Comparison of ENCODE assay signal across 11 cellular contexts in genomic region chr10:100847440-100847839, GRCh38.
DNase-seq lines count a peak whose midpoint lies in the region; ATAC-seq and TF ChIP-seq lines count a peak whose summit lies in the region.
"Had no signal": no experiment of that assay in that cellular context is flagged by ENCODE, and none has a peak within 500 bp of the region (broad histone marks: within the 10 kb centered on the region; RNA-seq: fewer than 3 reads in every experiment).

No MANE protein-coding gene starts in this region.

- H3K4me3 Mint-ChIP-seq in T-helper 17 cell = no peak overlapping the region

- H3K36me3 Mint-ChIP-seq in T-helper 17 cell (ENCODE audit: low read depth) = peaks cover 12% of the 10 kb centered on the region

- H3K4me1 ChIP-seq in foreskin keratinocyte = no peaks in the 10 kb centered on the region

- TF ChIP-seq CTCF in foreskin keratinocyte (conservative IDR thresholded peaks at IDR 0.05) = no peak

- no peaks in the 10 kb centered on the region for H3K9me3 ChIP-seq in T-helper 17 cell (ENCODE audit: control insufficient read depth, low read length, poor library complexity, severe bottlenecking)

- peaks cover 7% of the 10 kb centered on the region for H3K4me1 Mint-ChIP-seq in T-helper 17 cell

- peak; percentile 78 for DNase-seq in activated T-cell treated with anti-CD3 and anti-CD28 coated beads for 48 hours (ENCODE audit: low read depth)
- no peak for DNase-seq in activated T-cell treated with anti-CD3 and anti-CD28 coated beads, Interleukin-2, amount 50 U/mL, for 1 hour
- DNase-seq in activated CD4-positive, CD25-positive, alpha-beta regulatory T cell treated with anti-CD3 and anti-CD28 coated beads, Interleukin-2, amount 50 U/mL, for 72 hours = peak; percentile 47
- peak; percentile 46 to 67 for DNase-seq in foreskin keratinocyte
- peak; percentile 67 for DNase-seq in stimulated activated naive CD8-positive, alpha-beta T cell treated with anti-CD3 and anti-CD28 coated beads, Interleukin-15, Interleukin-2, amounts not matched to agents 100 U/mL and 50 U/mL, for 24 hours
- DNase-seq in OCI-M1 (lab: John Stamatoyannopoulos, UW) = no peak
- DNase-seq in T-helper 17 cell = no peak
- DNase-seq: H7, NCI-H774, retina had no signal

- H3K27me3 ChIP-seq in foreskin keratinocyte = peaks cover 76% of the 10 kb centered on the region

- peak; percentile 75 for ATAC-seq in foreskin keratinocyte
- peak; percentile 96 for ATAC-seq in stimulated activated naive CD8-positive, alpha-beta T cell treated with anti-CD3 and anti-CD28 coated beads, Interleukin-15, Interleukin-2, amounts not matched to agents 100 U/mL and 50 U/mL, for 24 hours
- no peak for ATAC-seq in HG03442 (IDR thresholded peaks at IDR 0.05; ENCODE audit: unreplicated experiment)
- ATAC-seq in T-helper 17 cell = no peak

- H3K27me3 Mint-ChIP-seq in T-helper 17 cell = peaks cover 76% of the 10 kb centered on the region

- H3K27ac ChIP-seq in foreskin keratinocyte = no peak overlapping the region

- no peak overlapping the region for H3K27ac Mint-ChIP-seq in T-helper 17 cell

Comparison
In these comparisons a context has a peak if more than half of its experiments do, and no peak if none do; other contexts are left out.
1. DNase-seq: peak in activated T-cell treated with anti-CD3 and anti-CD28 coated beads for 48 hours (single experiment), activated CD4-positive, CD25-positive, alpha-beta regulatory T cell treated with anti-CD3 and anti-CD28 coated beads, Interleukin-2, amount 50 U/mL, for 72 hours (single experiment), foreskin keratinocyte (2 of 2) and stimulated activated naive CD8-positive, alpha-beta T cell treated with anti-CD3 and anti-CD28 coated beads, Interleukin-15, Interleukin-2, amounts not matched to agents 100 U/mL and 50 U/mL, for 24 hours (single experiment); none in activated T-cell treated with anti-CD3 and anti-CD28 coated beads, Interleukin-2, amount 50 U/mL, for 1 hour (single experiment), OCI-M1 (single experiment) and T-helper 17 cell (0 of 3).
2. ATAC-seq: peak in foreskin keratinocyte (single experiment) and stimulated activated naive CD8-positive, alpha-beta T cell treated with anti-CD3 and anti-CD28 coated beads, Interleukin-15, Interleukin-2, amounts not matched to agents 100 U/mL and 50 U/mL, for 24 hours (single experiment); none in HG03442 (single experiment) and T-helper 17 cell (single experiment).